ENCODE assay signal across 13 cellular contexts in genomic region chr20:32680544-32681174, GRCh38. TPM values are rescaled to one million over a fixed set of nuclear protein-coding genes. Genes with fewer than 3 reads are reported as not detected.
DNase-seq lines count a peak whose midpoint lies in the region; ATAC-seq, FAIRE-seq and TF ChIP-seq lines count a peak whose summit lies in the region.
"Had no signal": no experiment of that assay in that cellular context is flagged by ENCODE, and none has a peak within 500 bp of the region (broad histone marks: within the 10 kb centered on the region; RNA-seq: fewer than 3 reads in every experiment).

No MANE protein-coding gene starts in this region.

- H3K27me3 ChIP-seq in Caco-2 (replicated peaks; ENCODE audit: control insufficient read depth, insufficient read depth, low read length) (no peaks in the 10 kb centered on the region), astrocyte (ENCODE audit: insufficient read depth, low read length) (no peaks in the 10 kb centered on the region)

- no peaks in the 10 kb centered on the region for H3K9me3 Mint-ChIP-seq in Caco-2 (ENCODE audit: unreplicated experiment)
- no peaks in the 10 kb centered on the region for H3K9me3 Mint-ChIP-seq in astrocyte (ENCODE audit: unreplicated experiment)
- peaks cover 0 to 2% of the 10 kb centered on the region in 2 donors for H3K9me3 Mint-ChIP-seq in stimulated activated naive B cell treated with anti-CD40 and anti-IgM and Interleukin-4, amounts not matched to agents 10 μg/mL and 1 μg/mL and 100 μg/mL, for 72 hours
- H3K9me3 Mint-ChIP-seq in CD14-positive monocyte = peaks cover 0 to 2% (median 0%) of the 10 kb centered on the region in 7 donors

- H2AFZ ChIP-seq in astrocyte (ENCODE audit: low read depth, low read length) = no peak overlapping the region

- POLR2A ChIA-PET in Caco-2 (lab: Charles Lee) = interaction anchor here (0.5 to 1.2 kb wide), 2 partner anchors 98 to 183 kb away, joined by 3 to 5 read pairs; no protein-coding TSS in a partner anchor

- H3K36me3 ChIP-seq in Caco-2 (ENCODE audit: control insufficient read depth, insufficient read depth, low read length) (no peaks in the 10 kb centered on the region), KOPT-K1 (ENCODE audit: insufficient read depth, low read length) (no peaks in the 10 kb centered on the region), astrocyte (ENCODE audit: insufficient read depth, low read length) (no peaks in the 10 kb centered on the region), mesodermal cell (ENCODE audit: control insufficient read depth, insufficient read depth, low read length) (no peaks in the 10 kb centered on the region)

- H4K20me1 ChIP-seq in astrocyte (ENCODE audit: insufficient read depth, low read length) = no peaks in the 10 kb centered on the region

- peak overlapping the region; percentile 70 for H3K4me2 ChIP-seq in astrocyte (ENCODE audit: low read length)

- H3K36me3 Mint-ChIP-seq in Caco-2 (ENCODE audit: insufficient read depth, unreplicated experiment) = peaks cover 7% of the 10 kb centered on the region
- no peaks in the 10 kb centered on the region for H3K36me3 Mint-ChIP-seq in astrocyte (ENCODE audit: low read depth, unreplicated experiment)
- H3K36me3 Mint-ChIP-seq in stimulated activated naive B cell treated with anti-CD40 and anti-IgM and Interleukin-4, amounts not matched to agents 10 μg/mL and 1 μg/mL and 100 μg/mL, for 72 hours = no peaks in the 10 kb centered on the region
- H3K36me3 Mint-ChIP-seq in CD14-positive monocyte = peaks cover 0 to 3% of the 10 kb centered on the region in 2 donors

- no TSS peak for BruUV-seq in Caco-2 (replicated peaks; lab: Mats Ljungman, UMichigan)

- H3K4me1 Mint-ChIP-seq in Caco-2 (ENCODE audit: low read depth, unreplicated experiment) (peaks cover 42% of the 10 kb centered on the region), astrocyte (ENCODE audit: low read depth, unreplicated experiment) (peaks cover 17% of the 10 kb centered on the region), CD14-positive monocyte (peaks cover 39% of the 10 kb centered on the region)
- peaks cover 12 to 22% of the 10 kb centered on the region in 2 donors for H3K4me1 Mint-ChIP-seq in stimulated activated naive B cell treated with anti-CD40 and anti-IgM and Interleukin-4, amounts not matched to agents 10 μg/mL and 1 μg/mL and 100 μg/mL, for 72 hours

- H3K4me1 ChIP-seq in Caco-2 = peaks cover 40% of the 10 kb centered on the region
- H3K4me1 ChIP-seq in astrocyte (ENCODE audit: insufficient read depth, low read length) = peaks cover 16% of the 10 kb centered on the region
- peaks cover 11% of the 10 kb centered on the region for H3K4me1 ChIP-seq in mesodermal cell (ENCODE audit: control insufficient read depth, insufficient read depth, low read length, poor library complexity, severe bottlenecking)

- TF ChIP-seq CTCF in Caco-2 (IDR thresholded peaks at IDR 0.05; ENCODE audit: insufficient read depth in 1 of 2, low read depth in 1 of 2, low read length in 1 of 2, severe bottlenecking in 1 of 2, unreplicated experiment in 1 of 2) (no peak), astrocyte (IDR thresholded peaks at IDR 0.05; ENCODE audit: insufficient read depth, low read depth, low read length) (no peak), CD14-positive monocyte (IDR thresholded peaks at IDR 0.05) (no peak)

- CTCF ChIA-PET in Caco-2 (lab: Charles Lee) = interaction anchor here (0.6 to 8.1 kb wide), 8 partner anchors 24 to 1019 kb away, joined by 3 to 56 read pairs (median 4); no protein-coding TSS in a partner anchor

- H3K27ac Mint-ChIP-seq in Caco-2 (ENCODE audit: unreplicated experiment) (peak overlapping the region; percentile 86), astrocyte (ENCODE audit: unreplicated experiment) (peak overlapping the region; percentile 87), CD14-positive monocyte (peak overlapping the region in 1 of 7 donors; percentile 20)
- H3K27ac Mint-ChIP-seq in stimulated activated naive B cell treated with anti-CD40 and anti-IgM and Interleukin-4, amounts not matched to agents 10 μg/mL and 1 μg/mL and 100 μg/mL, for 72 hours = no peak overlapping the region

- no peaks in the 10 kb centered on the region for H3K79me2 ChIP-seq in astrocyte (ENCODE audit: insufficient read depth, low read length)

- ATAC-seq in stimulated activated naive B cell treated with anti-CD40 and anti-IgM and Interleukin-4, amounts not matched to agents 10 μg/mL and 1 μg/mL and 100 μg/mL, for 72 hours (replicated peaks) = no peak
- ATAC-seq in HG03025 (IDR thresholded peaks at IDR 0.05; ENCODE audit: low FRiP score, unreplicated experiment) (no peak), GM21529 (IDR thresholded peaks at IDR 0.05; ENCODE audit: unreplicated experiment) (no peak)

- no peak for FAIRE-seq in astrocyte (lab: Jason Lieb, UNC)
- FAIRE-seq: islet of Langerhans had no signal

- H3K4me3 ChIP-seq in Caco-2 (ENCODE audit: low read depth, low read length) (no peak overlapping the region), astrocyte (ENCODE audit: insufficient read depth, low read depth, low read length) (no peak overlapping the region), mesodermal cell (ENCODE audit: extremely low read depth, insufficient read depth, low read length, poor library complexity, severe bottlenecking) (no peak overlapping the region)

- H3K9me3 ChIP-seq in Caco-2 (no peaks in the 10 kb centered on the region), KOPT-K1 (ENCODE audit: insufficient read depth, low read length, poor library complexity, severe bottlenecking) (no peaks in the 10 kb centered on the region), astrocyte (ENCODE audit: insufficient read depth, low read depth, low read length) (no peaks in the 10 kb centered on the region), mesodermal cell (ENCODE audit: control insufficient read depth, low read length) (no peaks in the 10 kb centered on the region)

- peak overlapping the region; percentile 93 for H3K27ac ChIP-seq in KOPT-K1 (ENCODE audit: low read depth, low read length, poor library complexity, severe bottlenecking)
- H3K27ac ChIP-seq in astrocyte (ENCODE audit: low read depth, low read length) = no peak overlapping the region
- H3K27ac ChIP-seq in mesodermal cell (ENCODE audit: low read depth, low read length, severe bottlenecking) = peak overlapping the region; percentile 72

- no CpG with 5 or more reads among the region's 1 CpG for WGBS in mesodermal cell (ENCODE audit: insufficient coverage in 2 of 2), 2 experiments

- intact Hi-C loops in Caco-2 (cut with micrococcal nuclease; ENCODE audit: unreplicated experiment) (loop anchor here (1.0 kb wide), 1 partner anchor 51 kb away; no protein-coding TSS in a partner anchor), CD14-positive monocyte (cut with micrococcal nuclease) (no loop called here)

- H3K4me3 Mint-ChIP-seq in Caco-2 (ENCODE audit: unreplicated experiment) (no peak overlapping the region), astrocyte (ENCODE audit: unreplicated experiment) (peak overlapping the region; percentile 1), CD14-positive monocyte (no peak overlapping the region)
- H3K4me3 Mint-ChIP-seq in stimulated activated naive B cell treated with anti-CD40 and anti-IgM and Interleukin-4, amounts not matched to agents 10 μg/mL and 1 μg/mL and 100 μg/mL, for 72 hours = peak overlapping the region in 1 of 2 donors; percentile 44

- H3K9ac ChIP-seq in astrocyte (ENCODE audit: low read length) = no peak overlapping the region

- DNase-seq in Caco-2 (no peak), astrocyte (ENCODE audit: low read depth) (no peak), CD14-positive monocyte (ENCODE audit: low spot score) (no peak)
- DNase-seq in stimulated activated naive B cell treated with anti-CD40 and anti-IgM and Interleukin-4, amounts not matched to agents 10 μg/mL and 1 μg/mL and 100 μg/mL, for 72 hours = no peak
- DNase-seq: C1 segment of cervical spinal cord had no signal

- H3K27me3 Mint-ChIP-seq in Caco-2 (ENCODE audit: insufficient read depth, unreplicated experiment) = no peaks in the 10 kb centered on the region
- H3K27me3 Mint-ChIP-seq in astrocyte (ENCODE audit: low read depth, unreplicated experiment) = peaks cover 9% of the 10 kb centered on the region
- H3K27me3 Mint-ChIP-seq in stimulated activated naive B cell treated with anti-CD40 and anti-IgM and Interleukin-4, amounts not matched to agents 10 μg/mL and 1 μg/mL and 100 μg/mL, for 72 hours = no peaks in the 10 kb centered on the region
- H3K27me3 Mint-ChIP-seq in CD14-positive monocyte (ENCODE audit: low read depth in 3 of 3) = peaks cover 0 to 3% (median 1%) of the 10 kb centered on the region in 3 donors

RNA-seq across cellular contexts. Expression of gene C20orf203, which starts 6.9 kb away (rescaled TPM):
- total RNA-seq in Caco-2 (2022) (not detected in 2 replicates), astrocyte (not detected in 2 replicates)
- 0.07 TPM for polyA plus RNA-seq in mesodermal cell (2013, experiment 1 of 2)
- polyA plus RNA-seq in mesodermal cell (2013, experiment 2 of 2) = 0.10 TPM
- not detected for polyA plus RNA-seq in CD14-positive monocyte
- total RNA-seq: dermis blood vessel endothelial cell, fibroblast of villous mesenchyme, RPMI7951 had no signal
